Comparison of ENCODE assay signal across 31 cellular contexts in genomic region chr20:47289989-47290388, GRCh38.
"Had no signal": no experiment of that assay in that cellular context is flagged by ENCODE, and none has a peak within 500 bp of the region (broad histone marks: within the 10 kb centered on the region; RNA-seq: fewer than 3 reads in every experiment).

No MANE protein-coding gene starts in this region.

- H3K27me3 Mint-ChIP-seq: activated B cell treated with CpG ODN at 0.5 μM for 24 hours; activated CD4-positive, alpha-beta memory T cell treated with anti-CD3 and anti-CD28 coated beads for 36 hours; activated CD8-positive, alpha-beta memory T cell treated with anti-CD3 and anti-CD28 coated beads, Interleukin-2, amount 10 ng/mL, durations not matched to agents 7 days and 5 days had no signal

- ATAC-seq: activated CD8-positive, alpha-beta memory T cell treated with anti-CD3 and anti-CD28 coated beads, Interleukin-2, amount 10 ng/mL, durations not matched to agents 7 days and 5 days had no signal

- DNase-seq: activated B cell treated with CpG ODN at 0.5 μM for 24 hours; activated CD4-positive, alpha-beta memory T cell treated with anti-CD3 and anti-CD28 coated beads for 36 hours; activated CD4-positive, alpha-beta T cell treated with anti-CD3 and anti-CD28 coated beads for 4 hours; activated CD4-positive, alpha-beta T cell treated with anti-CD3 and anti-CD28 coated beads, Interleukin-2, amount 50 U/mL, for 1 hour; activated CD4-positive, CD25-positive, alpha-beta regulatory T cell treated with anti-CD3 and anti-CD28 coated beads, Interleukin-2, amount 50 U/mL, for 72 hours; activated CD8-positive, alpha-beta memory T cell treated with anti-CD3 and anti-CD28 coated beads for 24 hours; activated CD8-positive, alpha-beta memory T cell treated with anti-CD3 and anti-CD28 coated beads, Interleukin-2, amount 10 ng/mL, durations not matched to agents 7 days and 5 days; activated CD8-positive, alpha-beta memory T cell treated with anti-CD3 and anti-CD28 coated beads, Interleukin-2, amount 50 U/mL, for 48 hours; activated effector memory CD4-positive, alpha-beta T cell treated with Interleukin-2 at 50 U/mL for 16 hours; activated naive CD4-positive, alpha-beta T cell treated with anti-CD3 and anti-CD28 coated beads, Interleukin-2, amount 50 U/mL, for 16 hours; activated T-cell treated with anti-CD3 and anti-CD28 coated beads, Interleukin-2, amount 50 U/mL, for 48 hours; amniotic stem cell; brain microvascular endothelial cell; central memory CD4-positive, alpha-beta T cell; Kasumi-1; MG63; NCI-H1048; NCI-H1105 treated with DMSO at 0.1 percent for 48 hours; NCI-H1436; NCI-H1694; NCI-H1930; NCI-H2081 treated with DMSO at 0.1 percent for 48 hours; NCI-H345; NCI-H524 treated with DMSO at 0.1 percent for 48 hours; PC-9; SHP77; SJCRH30 had no signal

- H3K27me3 ChIP-seq: brain microvascular endothelial cell, MG63, SJCRH30 had no signal

- H3K4me2 ChIP-seq: PC-9 had no signal

- H3K4me3 ChIP-seq: MG63, PC-9, SJCRH30, SK-N-MC had no signal

- H3K9me3 ChIP-seq: MG63, SJCRH30 had no signal

- H3K27ac Mint-ChIP-seq: activated B cell treated with CpG ODN at 0.5 μM for 24 hours; activated CD4-positive, alpha-beta memory T cell treated with anti-CD3 and anti-CD28 coated beads for 36 hours; activated CD8-positive, alpha-beta memory T cell treated with anti-CD3 and anti-CD28 coated beads, Interleukin-2, amount 10 ng/mL, durations not matched to agents 7 days and 5 days; T-helper 2 cell treated with Interferon-gamma antibody and Interleukin-4, amounts not matched to agents 5 μg/mL and 100 μg/mL, for 36 hours had no signal

- H3K4me3 Mint-ChIP-seq: activated B cell treated with CpG ODN at 0.5 μM for 24 hours; activated CD4-positive, alpha-beta memory T cell treated with anti-CD3 and anti-CD28 coated beads for 36 hours; activated CD8-positive, alpha-beta memory T cell treated with anti-CD3 and anti-CD28 coated beads, Interleukin-2, amount 10 ng/mL, durations not matched to agents 7 days and 5 days; T-helper 2 cell treated with Interferon-gamma antibody and Interleukin-4, amounts not matched to agents 5 μg/mL and 100 μg/mL, for 36 hours had no signal

- H3K4me1 ChIP-seq: SJCRH30 had no signal

- H3K4me1 Mint-ChIP-seq: activated B cell treated with CpG ODN at 0.5 μM for 24 hours had no signal

- H3K27ac ChIP-seq: brain microvascular endothelial cell, PC-9, SJCRH30, SK-N-MC had no signal

- FAIRE-seq: colon, TTC549 had no signal

- H2AFZ ChIP-seq: PC-9 had no signal

- H3K9me3 Mint-ChIP-seq: activated B cell treated with CpG ODN at 0.5 μM for 24 hours; activated CD4-positive, alpha-beta memory T cell treated with anti-CD3 and anti-CD28 coated beads for 36 hours; T-helper 2 cell treated with Interferon-gamma antibody and Interleukin-4, amounts not matched to agents 5 μg/mL and 100 μg/mL, for 36 hours had no signal
